ENCODE assay signal across 8 cellular contexts in genomic region chr17:47970725-47971511, GRCh38. TPM values are rescaled to one million over a fixed set of nuclear protein-coding genes. Genes with fewer than 3 reads are reported as not detected.
DNase-seq lines count a peak whose midpoint lies in the region; TF ChIP-seq lines count a peak whose summit lies in the region.

A gene with protein sequence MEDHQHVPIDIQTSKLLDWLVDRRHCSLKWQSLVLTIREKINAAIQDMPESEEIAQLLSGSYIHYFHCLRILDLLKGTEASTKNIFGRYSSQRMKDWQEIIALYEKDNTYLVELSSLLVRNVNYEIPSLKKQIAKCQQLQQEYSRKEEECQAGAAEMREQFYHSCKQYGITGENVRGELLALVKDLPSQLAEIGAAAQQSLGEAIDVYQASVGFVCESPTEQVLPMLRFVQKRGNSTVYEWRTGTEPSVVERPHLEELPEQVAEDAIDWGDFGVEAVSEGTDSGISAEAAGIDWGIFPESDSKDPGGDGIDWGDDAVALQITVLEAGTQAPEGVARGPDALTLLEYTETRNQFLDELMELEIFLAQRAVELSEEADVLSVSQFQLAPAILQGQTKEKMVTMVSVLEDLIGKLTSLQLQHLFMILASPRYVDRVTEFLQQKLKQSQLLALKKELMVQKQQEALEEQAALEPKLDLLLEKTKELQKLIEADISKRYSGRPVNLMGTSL (plus strand): TSS chr17:47971113. CDS start chr17:47971147, 34 bp downstream.

- H3K27ac ChIP-seq in SK-N-MC (no peak within 1 kb of the TSS), temporal lobe (ENCODE audit: low read depth, low read length) (peak within 1 kb of the TSS; percentile 86)

- H3K9ac ChIP-seq in SK-N-MC (ENCODE audit: insufficient read length), result peak within 1 kb of the TSS; percentile 66

- TF ChIP-seq CTCF in HFF-Myc (IDR thresholded peaks at IDR 0.05; ENCODE audit: low read depth, low read length, missing control alignments), result peak; percentile 89

- H3K4me3 ChIP-seq in HFF-Myc (replicated peaks; ENCODE audit: low read depth, low read length) (peak within 1 kb of the TSS; percentile 86), SK-N-MC (peak within 1 kb of the TSS; percentile 94)

- no peaks in the 10 kb centered on the region for H3K9me3 ChIP-seq in SK-N-MC (ENCODE audit: low read depth, low read length)

- peak; percentile 99 for DNase-seq in GM04504 (ENCODE audit: low read depth)
- DNase-seq in HFF-Myc (ENCODE audit: extremely low read depth, low read depth), result peak; percentile 98
- peak; percentile 99 for DNase-seq in NAMALWA (ENCODE audit: low spot score)
- peak; percentile 66 for DNase-seq in SK-N-MC (ENCODE audit: low read depth, low spot score)
- DNase-seq in activated naive CD4-positive, alpha-beta T cell treated with anti-CD3 and anti-CD28 coated beads, Interleukin-2, amount 50 U/mL, for 16 hours, result peak; percentile 99
- peak; percentile 97 for DNase-seq in germinal center (ENCODE audit: low spot score)
- DNase-seq in nucleus accumbens (lab: John Stamatoyannopoulos, UW), result peak; percentile 86 to 100 (median 99)

- H3K36me3 ChIP-seq in SK-N-MC (ENCODE audit: insufficient read depth, low read length), result peaks cover 14% of the 10 kb centered on the region; the same call in 1 of the 2 replicates

RNA-seq across cellular contexts. Expression of the gene that starts here (rescaled TPM):
- 67.6 TPM for total RNA-seq in temporal lobe
